Comparison of ENCODE assay signal across 7 cellular contexts in genomic region chr14:75654127-75654732, GRCh38. TPM values are rescaled to one million over a fixed set of nuclear protein-coding genes. Genes with fewer than 3 reads are reported as not detected.
DNase-seq lines count a peak whose midpoint lies in the region; ATAC-seq and TF ChIP-seq lines count a peak whose summit lies in the region.

No MANE protein-coding gene starts in this region.

- no peak overlapping the region for H3K27ac Mint-ChIP-seq in activated CD4-positive, alpha-beta memory T cell treated with anti-CD3 and anti-CD28 coated beads, Interleukin-2, amount 10 ng/mL, durations not matched to agents 7 days and 5 days

- H3K23ac ChIP-seq in mesenchymal stem cell (ENCODE audit: low read length in 2 of 2), result no peak overlapping the region

- H3K36me3 Mint-ChIP-seq in activated CD4-positive, alpha-beta memory T cell treated with anti-CD3 and anti-CD28 coated beads, Interleukin-2, amount 10 ng/mL, durations not matched to agents 7 days and 5 days (ENCODE audit: low read depth), result peaks cover 54% of the 10 kb centered on the region

- no peak overlapping the region for H3K4me2 ChIP-seq in mesenchymal stem cell (ENCODE audit: low read length, poor library complexity, severe bottlenecking)

- no peak overlapping the region for H3K4ac ChIP-seq in mesenchymal stem cell (ENCODE audit: low read depth in 1 of 2, low read length in 2 of 2)

- no peak overlapping the region for H2BK120ac ChIP-seq in mesenchymal stem cell (ENCODE audit: low read depth, low read length)

- H2AFZ ChIP-seq in mesenchymal stem cell (ENCODE audit: low read depth, low read length), result no peak overlapping the region

- POLR2A ChIA-PET in activated CD4-positive, alpha-beta memory T cell treated with anti-CD3 and anti-CD28 coated beads, Interleukin-2, amount 10 ng/mL, durations not matched to agents 7 days and 5 days (lab: Charles Lee), result no interaction called here

- H3K4me3 Mint-ChIP-seq in activated CD4-positive, alpha-beta memory T cell treated with anti-CD3 and anti-CD28 coated beads, Interleukin-2, amount 10 ng/mL, durations not matched to agents 7 days and 5 days, result no peak overlapping the region

- CTCF ChIA-PET in activated CD4-positive, alpha-beta memory T cell treated with anti-CD3 and anti-CD28 coated beads, Interleukin-2, amount 10 ng/mL, durations not matched to agents 7 days and 5 days (lab: Charles Lee), result interaction anchor here (0.8 to 16.1 kb wide), 24 partner anchors 9 to 349 kb away, joined by 3 to 185 read pairs (median 3); partner anchors contain the start of gene FLVCR2

- no peak overlapping the region for H3K9ac ChIP-seq in mesenchymal stem cell (ENCODE audit: low read length)

- no peak overlapping the region for H3K18ac ChIP-seq in mesenchymal stem cell (ENCODE audit: low read depth in 1 of 2, low read length in 2 of 2)

- ATAC-seq in HG03066 (IDR thresholded peaks at IDR 0.05; ENCODE audit: low read depth, unreplicated experiment), result peak; percentile 60

- no peak overlapping the region for H2BK12ac ChIP-seq in mesenchymal stem cell (ENCODE audit: low read length in 2 of 2)

- TF ChIP-seq CTCF in GM12801 (IDR thresholded peaks at IDR 0.05; ENCODE audit: extremely low read depth, insufficient read length), result peak; percentile 44

- no peak overlapping the region for H4K91ac ChIP-seq in mesenchymal stem cell (ENCODE audit: low read length)

- peak; percentile 11 for DNase-seq in NCI-H774 (lab: John Stamatoyannopoulos, UW)
- peak; percentile 83 for DNase-seq in activated CD4-positive, alpha-beta memory T cell treated with anti-CD3 and anti-CD28 coated beads, Interleukin-2, amount 10 ng/mL, durations not matched to agents 7 days and 5 days
- DNase-seq in effector CD8-positive, alpha-beta T cell (lab: John Stamatoyannopoulos, UW), result peak; percentile 67
- DNase-seq in mesenchymal stem cell, result peak; percentile 68
- peak; percentile 66 to 77 for DNase-seq in stimulated activated CD8-positive, alpha-beta memory T cell treated with anti-CD3 and anti-CD28 coated beads, Interleukin-2, amount 100 ng/mL, for 48 hours (ENCODE audit: low read depth in 2 of 2)

- H3K9me3 ChIP-seq in mesenchymal stem cell (ENCODE audit: control insufficient read depth, low read length), result no peaks in the 10 kb centered on the region

- no peaks in the 10 kb centered on the region for H3K27me3 ChIP-seq in mesenchymal stem cell (ENCODE audit: control insufficient read depth in 1 of 2, insufficient read depth in 1 of 2, low read length in 2 of 2)

- no peak overlapping the region for H3K27ac ChIP-seq in mesenchymal stem cell (ENCODE audit: low read length, poor library complexity, severe bottlenecking)

- no peak overlapping the region for H3K4me3 ChIP-seq in mesenchymal stem cell (ENCODE audit: insufficient read depth in 1 of 2, low read depth in 1 of 2, low read length in 2 of 2)

- no peak overlapping the region for H3K14ac ChIP-seq in mesenchymal stem cell (ENCODE audit: low read length in 2 of 2)

- peaks cover 37% of the 10 kb centered on the region for H3K79me1 ChIP-seq in mesenchymal stem cell (replicated peaks; ENCODE audit: low read length, poor library complexity, severe bottlenecking)

- H2AK5ac ChIP-seq in mesenchymal stem cell (ENCODE audit: low read length, severe bottlenecking), result no peak overlapping the region

- H4K8ac ChIP-seq in mesenchymal stem cell (ENCODE audit: low read length), result no peak overlapping the region

- H2BK15ac ChIP-seq in mesenchymal stem cell (ENCODE audit: low read depth, poor library complexity, severe bottlenecking), result no peak overlapping the region

- 20% methylated on average over 4 of the region's 4 CpGs for WGBS in mesenchymal stem cell

- peaks cover 4% of the 10 kb centered on the region for H3K4me1 ChIP-seq in mesenchymal stem cell (ENCODE audit: control insufficient read depth, insufficient read depth, low read depth, low read length)

- peaks cover 13% of the 10 kb centered on the region for H3K4me1 Mint-ChIP-seq in activated CD4-positive, alpha-beta memory T cell treated with anti-CD3 and anti-CD28 coated beads, Interleukin-2, amount 10 ng/mL, durations not matched to agents 7 days and 5 days

- H3K9me3 Mint-ChIP-seq in activated CD4-positive, alpha-beta memory T cell treated with anti-CD3 and anti-CD28 coated beads, Interleukin-2, amount 10 ng/mL, durations not matched to agents 7 days and 5 days, result no peaks in the 10 kb centered on the region

- peaks cover 31 to 69% of the 10 kb centered on the region in 2 experiments for H3K36me3 ChIP-seq in mesenchymal stem cell (ENCODE audit: control insufficient read depth in 1 of 2, insufficient read depth in 2 of 2, low read depth in 1 of 2, low read length in 2 of 2)

- no peak overlapping the region for H2BK5ac ChIP-seq in mesenchymal stem cell (ENCODE audit: low read depth, low read length, poor library complexity, severe bottlenecking)

- no peaks in the 10 kb centered on the region for H3K27me3 Mint-ChIP-seq in activated CD4-positive, alpha-beta memory T cell treated with anti-CD3 and anti-CD28 coated beads, Interleukin-2, amount 10 ng/mL, durations not matched to agents 7 days and 5 days

RNA-seq across cellular contexts. Expression of gene ERG28, which starts 6.4 kb away (rescaled TPM):
- total RNA-seq in activated CD4-positive, alpha-beta memory T cell treated with anti-CD3 and anti-CD28 coated beads, Interleukin-2, amount 10 ng/mL, durations not matched to agents 7 days and 5 days, result 10 to 100 TPM; 26.9 to 29.4 TPM
- 84.7 TPM for polyA plus RNA-seq in mesenchymal stem cell (2013, experiment 1 of 2)
- 84.6 TPM for polyA plus RNA-seq in mesenchymal stem cell (2013, experiment 2 of 2)

RNA-seq across cellular contexts. Expression of gene TTLL5, which starts 6.8 kb away (rescaled TPM):
- total RNA-seq in activated CD4-positive, alpha-beta memory T cell treated with anti-CD3 and anti-CD28 coated beads, Interleukin-2, amount 10 ng/mL, durations not matched to agents 7 days and 5 days, result 10 to 100 TPM; 30.6 to 33.1 TPM
- 18.6 TPM for polyA plus RNA-seq in mesenchymal stem cell (2013, experiment 1 of 2)
- 17.5 TPM for polyA plus RNA-seq in mesenchymal stem cell (2013, experiment 2 of 2)

Comparison
In these comparisons a context has a peak if more than half of its experiments do, and no peak if none do; other contexts are left out.
1. DNase-seq: peak in every context shown above with its lines; median percentile 83 in activated CD4-positive, alpha-beta memory T cell treated with anti-CD3 and anti-CD28 coated beads, Interleukin-2, amount 10 ng/mL, durations not matched to agents 7 days and 5 days; 72 in stimulated activated CD8-positive, alpha-beta memory T cell treated with anti-CD3 and anti-CD28 coated beads, Interleukin-2, amount 100 ng/mL, for 48 hours; 68 in mesenchymal stem cell; 67 in effector CD8-positive, alpha-beta T cell; 11 in NCI-H774.